ENCODE assay signal across 1 cellular context in the genomic region with DNA sequence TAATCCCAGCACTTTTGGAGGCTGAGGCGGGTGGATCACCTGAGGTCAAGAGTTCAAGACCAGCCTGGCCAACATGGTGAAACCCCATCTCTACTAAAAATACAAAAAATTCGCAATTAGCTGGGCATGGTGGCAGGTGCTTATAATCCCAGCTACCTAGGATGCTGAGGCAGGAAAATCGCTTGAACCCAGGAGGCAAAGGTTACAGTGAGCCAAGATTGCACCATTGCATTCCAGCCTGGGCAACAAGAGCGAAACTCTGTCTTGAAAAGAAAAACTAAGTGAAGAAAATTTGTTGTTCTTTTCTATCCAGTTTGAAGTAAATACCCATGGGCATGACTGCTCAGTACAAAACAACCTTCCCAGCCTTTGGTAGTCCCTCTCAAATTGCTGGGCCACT. TPM values are rescaled to one million over a fixed set of nuclear protein-coding genes. Genes with fewer than 3 reads are reported as not detected.
"Had no signal": no experiment of that assay in that cellular context is flagged by ENCODE, and none has a peak within 500 bp of the region (broad histone marks: within the 10 kb centered on the region; RNA-seq: fewer than 3 reads in every experiment).

No MANE protein-coding gene starts in this region.

RNA-seq across cellular contexts. Expression of gene MYRIP, which starts 24.4 kb away (rescaled TPM):
- total RNA-seq: H4 had no signal
